Comparison of ENCODE assay signal across 26 cellular contexts in genomic region chr6:135036731-135037420, GRCh38. TPM values are rescaled to one million over a fixed set of nuclear protein-coding genes. Genes with fewer than 3 reads are reported as not detected.
DNase-seq lines count a peak whose midpoint lies in the region; ATAC-seq, FAIRE-seq and TF ChIP-seq lines count a peak whose summit lies in the region.
"Had no signal": no experiment of that assay in that cellular context is flagged by ENCODE, and none has a peak within 500 bp of the region (broad histone marks: within the 10 kb centered on the region; RNA-seq: fewer than 3 reads in every experiment).

No MANE protein-coding gene starts in this region.

- no peaks in the 10 kb centered on the region for H3K9me3 Mint-ChIP-seq in activated T-cell treated with anti-CD3 and anti-CD28 coated beads, Interleukin-2, amount 50 U/mL, for 24 hours
- H3K9me3 Mint-ChIP-seq in activated naive CD8-positive, alpha-beta T cell treated with anti-CD3 and anti-CD28 coated beads for 36 hours, result no peaks in the 10 kb centered on the region
- no peaks in the 10 kb centered on the region for H3K9me3 Mint-ChIP-seq in naive B cell
- H3K9me3 Mint-ChIP-seq: activated naive CD4-positive, alpha-beta T cell treated with anti-CD3 and anti-CD28 coated beads, Interleukin-2, amount 50 U/mL, for 72 hours; GM23338; stimulated activated memory B cell treated with anti-CD40 and anti-IgM and Interleukin-4, amounts not matched to agents 10 μg/mL and 1 μg/mL and 100 μg/mL, for 72 hours had no signal

- no peak for TF ChIP-seq CTCF in D721Med (IDR thresholded peaks at IDR 0.05; ENCODE audit: insufficient read depth, missing control alignments)

- ATAC-seq in naive B cell (ENCODE audit: low read depth in 2 of 2), result no peak
- ATAC-seq: activated CD8-positive, alpha-beta memory T cell treated with anti-CD3 and anti-CD28 coated beads, Interleukin-2, amount 10 ng/mL, durations not matched to agents 7 days and 5 days; activated naive CD4-positive, alpha-beta T cell treated with anti-CD3 and anti-CD28 coated beads, Interleukin-2, amount 50 U/mL, for 72 hours; esophagus mucosa; GM23338; Panc1; stimulated activated memory B cell treated with anti-CD40 and anti-IgM and Interleukin-4, amounts not matched to agents 10 μg/mL and 1 μg/mL and 100 μg/mL, for 72 hours had no signal

- peaks cover 49% of the 10 kb centered on the region for H3K4me1 Mint-ChIP-seq in activated T-cell treated with anti-CD3 and anti-CD28 coated beads, Interleukin-2, amount 50 U/mL, for 24 hours (ENCODE audit: low read depth)
- peaks cover 50% of the 10 kb centered on the region for H3K4me1 Mint-ChIP-seq in activated naive CD8-positive, alpha-beta T cell treated with anti-CD3 and anti-CD28 coated beads for 36 hours
- H3K4me1 Mint-ChIP-seq in naive B cell, result peaks cover 2 to 8% (median 6%) of the 10 kb centered on the region in 3 donors
- H3K4me1 Mint-ChIP-seq: GM23338; stimulated activated memory B cell treated with anti-CD40 and anti-IgM and Interleukin-4, amounts not matched to agents 10 μg/mL and 1 μg/mL and 100 μg/mL, for 72 hours had no signal

- no peak overlapping the region for H3K4me3 Mint-ChIP-seq in activated T-cell treated with anti-CD3 and anti-CD28 coated beads, Interleukin-2, amount 50 U/mL, for 24 hours
- no peak overlapping the region for H3K4me3 Mint-ChIP-seq in activated naive CD8-positive, alpha-beta T cell treated with anti-CD3 and anti-CD28 coated beads for 36 hours
- no peak overlapping the region for H3K4me3 Mint-ChIP-seq in naive B cell
- H3K4me3 Mint-ChIP-seq: activated CD8-positive, alpha-beta memory T cell treated with anti-CD3 and anti-CD28 coated beads, Interleukin-2, amount 10 ng/mL, durations not matched to agents 7 days and 5 days; GM23338; stimulated activated memory B cell treated with anti-CD40 and anti-IgM and Interleukin-4, amounts not matched to agents 10 μg/mL and 1 μg/mL and 100 μg/mL, for 72 hours had no signal

- FAIRE-seq in D721Med (lab: Jason Lieb, UNC) (peak; percentile 53), urothelium cell line (lab: Jason Lieb, UNC) (no peak)

- H3K27ac Mint-ChIP-seq in activated T-cell treated with anti-CD3 and anti-CD28 coated beads, Interleukin-2, amount 50 U/mL, for 24 hours, result peak overlapping the region; percentile 6
- H3K27ac Mint-ChIP-seq in activated naive CD8-positive, alpha-beta T cell treated with anti-CD3 and anti-CD28 coated beads for 36 hours, result peak overlapping the region; percentile 43
- peak overlapping the region in 5 of 6 donors; percentile 11 to 58 (median 30) for H3K27ac Mint-ChIP-seq in naive B cell
- H3K27ac Mint-ChIP-seq: activated CD8-positive, alpha-beta memory T cell treated with anti-CD3 and anti-CD28 coated beads, Interleukin-2, amount 10 ng/mL, durations not matched to agents 7 days and 5 days; GM23338; stimulated activated memory B cell treated with anti-CD40 and anti-IgM and Interleukin-4, amounts not matched to agents 10 μg/mL and 1 μg/mL and 100 μg/mL, for 72 hours had no signal

- H3K36me3 Mint-ChIP-seq in activated T-cell treated with anti-CD3 and anti-CD28 coated beads, Interleukin-2, amount 50 U/mL, for 24 hours (ENCODE audit: low read depth), result peaks cover 75% of the 10 kb centered on the region
- H3K36me3 Mint-ChIP-seq in activated naive CD8-positive, alpha-beta T cell treated with anti-CD3 and anti-CD28 coated beads for 36 hours, result peaks cover 54% of the 10 kb centered on the region
- peaks cover 15 to 24% of the 10 kb centered on the region in 2 donors for H3K36me3 Mint-ChIP-seq in naive B cell

- DNase-seq in activated T-cell treated with anti-CD3 and anti-CD28 coated beads, Interleukin-2, amount 50 U/mL, for 24 hours, result no peak
- no peak for DNase-seq in activated T-cell treated with anti-CD3 and anti-CD28 coated beads, Interleukin-2, amount 50 U/mL, for 48 hours
- DNase-seq in D721Med (ENCODE audit: insufficient read length, low spot score), result no peak
- no peak for DNase-seq in activated naive CD8-positive, alpha-beta T cell treated with anti-CD3 and anti-CD28 coated beads for 36 hours
- DNase-seq in naive B cell, result no peak
- DNase-seq in NCI-H446 (lab: John Stamatoyannopoulos, UW), result no peak
- no peak for DNase-seq in globus pallidus (ENCODE audit: low spot score)
- DNase-seq in urothelium cell line (ENCODE audit: low spot score), result no peak
- DNase-seq: activated CD4-positive, alpha-beta T cell treated with anti-CD3 and anti-CD28 coated beads, Interleukin-2, amount 50 U/mL, for 1 hour; activated CD8-positive, alpha-beta memory T cell treated with anti-CD3 and anti-CD28 coated beads, Interleukin-2, amount 10 ng/mL, durations not matched to agents 7 days and 5 days; central memory CD4-positive, alpha-beta T cell; Kasumi-1; left ventricle myocardium inferior; mesendoderm; NCI-H1417 treated with DMSO at 0.1 percent for 48 hours; NCI-H2029 treated with DMSO at 0.1 percent for 48 hours; NCI-H226; SHP77; T-helper 9 cell; testis; WERI-Rb-1 had no signal

- no peaks in the 10 kb centered on the region for H3K27me3 Mint-ChIP-seq in activated T-cell treated with anti-CD3 and anti-CD28 coated beads, Interleukin-2, amount 50 U/mL, for 24 hours
- H3K27me3 Mint-ChIP-seq in activated naive CD8-positive, alpha-beta T cell treated with anti-CD3 and anti-CD28 coated beads for 36 hours, result no peaks in the 10 kb centered on the region
- H3K27me3 Mint-ChIP-seq in naive B cell, result no peaks in the 10 kb centered on the region
- H3K27me3 Mint-ChIP-seq: activated CD8-positive, alpha-beta memory T cell treated with anti-CD3 and anti-CD28 coated beads, Interleukin-2, amount 10 ng/mL, durations not matched to agents 7 days and 5 days; stimulated activated memory B cell treated with anti-CD40 and anti-IgM and Interleukin-4, amounts not matched to agents 10 μg/mL and 1 μg/mL and 100 μg/mL, for 72 hours had no signal

RNA-seq across cellular contexts. Expression of gene HBS1L, which starts 17.7 kb away (rescaled TPM):
- 100 to 1,000 TPM; 147 to 151 TPM for total RNA-seq in activated naive CD8-positive, alpha-beta T cell treated with anti-CD3 and anti-CD28 coated beads for 36 hours
- polyA plus RNA-seq in naive B cell (ENCODE audit: low read depth in 6 of 6), result 10 to 100 TPM; 28.1 to 57.2 (median 47.6) TPM
